In the genomic region with DNA sequence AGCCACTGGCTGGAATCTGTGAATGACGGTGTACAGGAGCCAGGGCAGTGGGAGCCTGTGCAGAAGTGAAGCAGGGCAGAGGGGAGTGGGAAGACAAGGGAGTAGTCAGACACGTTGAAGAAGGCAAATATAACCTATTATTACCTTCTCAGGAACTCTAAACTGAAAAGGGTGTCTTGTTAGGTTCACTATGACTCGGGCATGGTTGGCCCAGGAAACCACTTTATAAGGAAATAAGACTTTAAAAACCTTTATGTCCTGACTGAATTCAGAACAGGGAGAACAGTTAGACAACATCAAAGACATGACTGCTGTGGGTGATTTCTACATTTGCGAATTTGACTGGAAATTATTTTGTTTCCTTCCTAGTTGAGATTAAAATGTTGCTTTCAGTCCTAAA, we compare ENCODE assay signal across 18 cellular contexts.
DNase-seq lines count a peak whose midpoint lies in the region; ATAC-seq and TF ChIP-seq lines count a peak whose summit lies in the region.
"Had no signal": no experiment of that assay in that cellular context is flagged by ENCODE, and none has a peak within 500 bp of the region (broad histone marks: within the 10 kb centered on the region; RNA-seq: fewer than 3 reads in every experiment).

No MANE protein-coding gene starts in this region.

- H3K18ac ChIP-seq in mesendoderm (ENCODE audit: low read length) = no peak overlapping the region

- TF ChIP-seq CTCF in activated CD8-positive, alpha-beta T cell treated with anti-CD3 and anti-CD28 coated beads for 36 hours (IDR thresholded peaks at IDR 0.05) = no peak
- TF ChIP-seq CTCF in GM12865 (IDR thresholded peaks at IDR 0.05; ENCODE audit: insufficient read depth, low read depth, low read length, missing control alignments) (no peak), dorsolateral prefrontal cortex (IDR thresholded peaks at IDR 0.05 in 54 of 56, conservative IDR thresholded peaks at IDR 0.05 in 2 of 56; ENCODE audit: low read depth in 1 of 56, partially characterized antibody in 56 of 56) (no peak)

- H3K79me2 ChIP-seq in mesendoderm (ENCODE audit: control insufficient read depth, insufficient read depth, low read length) = no peaks in the 10 kb centered on the region

- ATAC-seq in activated CD8-positive, alpha-beta T cell treated with anti-CD3 and anti-CD28 coated beads for 36 hours = peak; percentile 74
- no peak for ATAC-seq in activated CD8-positive, alpha-beta T cell treated with anti-CD3 and anti-CD28 coated beads, Interleukin-2, amount 10 ng/mL, durations not matched to agents 7 days and 5 days
- ATAC-seq in GM18858 (IDR thresholded peaks at IDR 0.05; ENCODE audit: unreplicated experiment) = no peak
- ATAC-seq: A549 had no signal

- no peaks in the 10 kb centered on the region for H3K27me3 ChIP-seq in dorsolateral prefrontal cortex
- no peaks in the 10 kb centered on the region for H3K27me3 ChIP-seq in mesendoderm (ENCODE audit: insufficient read depth, low read length, poor library complexity)

- no peak overlapping the region for H3K56ac ChIP-seq in mesendoderm (ENCODE audit: low read length)

- H3K9ac ChIP-seq in mesendoderm (ENCODE audit: low read length) = no peak overlapping the region

- H3K23ac ChIP-seq in mesendoderm (ENCODE audit: low read length) = no peak overlapping the region

- peak; percentile 45 for DNase-seq in activated CD8-positive, alpha-beta T cell treated with anti-CD3 and anti-CD28 coated beads for 36 hours
- DNase-seq in activated CD8-positive, alpha-beta T cell treated with anti-CD3 and anti-CD28 coated beads, Interleukin-2, amount 10 ng/mL, durations not matched to agents 7 days and 5 days = no peak
- DNase-seq in GM12865 (ENCODE audit: low read depth) (peak; percentile 13), dorsolateral prefrontal cortex (no peak), AG08395 (ENCODE audit: low spot score) (no peak), mesendoderm (no peak)
- no peak for DNase-seq in activated T-helper 1 cell treated with anti-CD3 and anti-CD28 coated beads, Interleukin-12 subunit alpha, Interleukin-12 subunit beta, Interleukin-2, Interleukin-4 antibody, amounts not matched to agents 30 ng/mL and 10 ng/mL and 1 ng/mL, durations not matched to agents 14 hours and 24 hours and 36 hours (ENCODE audit: low spot score)
- DNase-seq: AML-193, DMS53, HCEC 1CT, MM.1S, NCI-H1105 treated with DMSO at 0.1 percent for 48 hours, NCI-H187, NCI-H446 treated with DMSO at 0.1 percent for 48 hours, NCI-H774, PC-9 had no signal

- no peak overlapping the region for H2BK120ac ChIP-seq in mesendoderm (ENCODE audit: low read depth, low read length)

- H3K4me2 ChIP-seq in mesendoderm (ENCODE audit: low read length) = no peak overlapping the region
- H3K4me2 ChIP-seq: A549, PC-9 had no signal

- no peaks in the 10 kb centered on the region for H3K79me1 ChIP-seq in mesendoderm (ENCODE audit: low read length)

- no peak overlapping the region for H4K5ac ChIP-seq in mesendoderm (ENCODE audit: low read length)

- H3K36me3 ChIP-seq in mesendoderm (ENCODE audit: control insufficient read depth, insufficient read depth, low read length) = no peaks in the 10 kb centered on the region

- no peak overlapping the region for H2AK5ac ChIP-seq in mesendoderm (ENCODE audit: low read length)

- H4K8ac ChIP-seq in mesendoderm (ENCODE audit: low read depth, low read length) = no peak overlapping the region

- H3K9me3 Mint-ChIP-seq in activated CD8-positive, alpha-beta T cell treated with anti-CD3 and anti-CD28 coated beads for 36 hours = no peaks in the 10 kb centered on the region
- no peaks in the 10 kb centered on the region for H3K9me3 Mint-ChIP-seq in activated CD8-positive, alpha-beta T cell treated with anti-CD3 and anti-CD28 coated beads, Interleukin-2, amount 10 ng/mL, durations not matched to agents 7 days and 5 days (ENCODE audit: insufficient read depth)
- peaks cover 5% of the 10 kb centered on the region for H3K9me3 Mint-ChIP-seq in activated T-helper 1 cell treated with anti-CD3 and anti-CD28 coated beads, Interleukin-12 subunit alpha, Interleukin-12 subunit beta, Interleukin-2, Interleukin-4 antibody, amounts not matched to agents 30 ng/mL and 10 ng/mL and 1 ng/mL, durations not matched to agents 14 hours and 24 hours and 36 hours

- H3K4me3 ChIP-seq in GM12865 (ENCODE audit: low read depth, low read length) (no peak overlapping the region), dorsolateral prefrontal cortex (no peak overlapping the region), mesendoderm (ENCODE audit: low read length) (no peak overlapping the region)
- H3K4me3 ChIP-seq: A549, PC-9 had no signal

- intact Hi-C loops in activated CD8-positive, alpha-beta T cell treated with anti-CD3 and anti-CD28 coated beads for 36 hours (cut with micrococcal nuclease) = no loop called here
- intact Hi-C loops in activated T-helper 1 cell treated with anti-CD3 and anti-CD28 coated beads, Interleukin-12 subunit alpha, Interleukin-12 subunit beta, Interleukin-2, Interleukin-4 antibody, amounts not matched to agents 30 ng/mL and 10 ng/mL and 1 ng/mL, durations not matched to agents 14 hours and 24 hours and 36 hours (cut with micrococcal nuclease) = loop anchor here (1.0 to 10.0 kb wide), 3 partner anchors 478 to 1106 kb away; a partner anchor contains a TSS
- intact Hi-C loops in dorsolateral prefrontal cortex (cut with DNase I) = no loop called here

- H3K4me3 Mint-ChIP-seq in activated CD8-positive, alpha-beta T cell treated with anti-CD3 and anti-CD28 coated beads for 36 hours = no peak overlapping the region
- H3K4me3 Mint-ChIP-seq in activated CD8-positive, alpha-beta T cell treated with anti-CD3 and anti-CD28 coated beads, Interleukin-2, amount 10 ng/mL, durations not matched to agents 7 days and 5 days = no peak overlapping the region
- no peak overlapping the region for H3K4me3 Mint-ChIP-seq in activated T-helper 1 cell treated with anti-CD3 and anti-CD28 coated beads, Interleukin-12 subunit alpha, Interleukin-12 subunit beta, Interleukin-2, Interleukin-4 antibody, amounts not matched to agents 30 ng/mL and 10 ng/mL and 1 ng/mL, durations not matched to agents 14 hours and 24 hours and 36 hours

- WGBS in mesendoderm (ENCODE audit: extremely low coverage, insufficient coverage, low lambda C conversion rate) = no CpG with 5 or more reads among the region's 4 CpGs

- CTCF ChIA-PET in activated CD8-positive, alpha-beta T cell treated with anti-CD3 and anti-CD28 coated beads for 36 hours (lab: Charles Lee) = no interaction called here
- CTCF ChIA-PET in activated CD8-positive, alpha-beta T cell treated with anti-CD3 and anti-CD28 coated beads, Interleukin-2, amount 10 ng/mL, durations not matched to agents 7 days and 5 days (lab: Charles Lee) = interaction anchor here (1.1 kb wide), 1 partner anchor 12 kb away, joined by 3 read pairs; no protein-coding TSS in a partner anchor

- no peak overlapping the region for H2BK5ac ChIP-seq in mesendoderm (ENCODE audit: low read length)

- H3K27me3 Mint-ChIP-seq in activated CD8-positive, alpha-beta T cell treated with anti-CD3 and anti-CD28 coated beads for 36 hours = peaks cover 11% of the 10 kb centered on the region
- H3K27me3 Mint-ChIP-seq in activated CD8-positive, alpha-beta T cell treated with anti-CD3 and anti-CD28 coated beads, Interleukin-2, amount 10 ng/mL, durations not matched to agents 7 days and 5 days (ENCODE audit: low read depth) = peaks cover 8% of the 10 kb centered on the region
- H3K27me3 Mint-ChIP-seq in activated T-helper 1 cell treated with anti-CD3 and anti-CD28 coated beads, Interleukin-12 subunit alpha, Interleukin-12 subunit beta, Interleukin-2, Interleukin-4 antibody, amounts not matched to agents 30 ng/mL and 10 ng/mL and 1 ng/mL, durations not matched to agents 14 hours and 24 hours and 36 hours (ENCODE audit: insufficient read depth) = no peaks in the 10 kb centered on the region

- H3K4ac ChIP-seq in mesendoderm (ENCODE audit: low read depth, low read length) = no peak overlapping the region

- no peaks in the 10 kb centered on the region for H3K4me1 ChIP-seq in mesendoderm (ENCODE audit: control insufficient read depth, low read depth, low read length)
- H3K4me1 ChIP-seq: A549 had no signal

- H3K36me3 Mint-ChIP-seq in activated CD8-positive, alpha-beta T cell treated with anti-CD3 and anti-CD28 coated beads for 36 hours (ENCODE audit: low read depth) = no peaks in the 10 kb centered on the region
- H3K36me3 Mint-ChIP-seq in activated CD8-positive, alpha-beta T cell treated with anti-CD3 and anti-CD28 coated beads, Interleukin-2, amount 10 ng/mL, durations not matched to agents 7 days and 5 days (ENCODE audit: low read depth) = no peaks in the 10 kb centered on the region
- H3K36me3 Mint-ChIP-seq in activated T-helper 1 cell treated with anti-CD3 and anti-CD28 coated beads, Interleukin-12 subunit alpha, Interleukin-12 subunit beta, Interleukin-2, Interleukin-4 antibody, amounts not matched to agents 30 ng/mL and 10 ng/mL and 1 ng/mL, durations not matched to agents 14 hours and 24 hours and 36 hours (ENCODE audit: low read depth) = no peaks in the 10 kb centered on the region

- no peak overlapping the region for H3K27ac Mint-ChIP-seq in activated CD8-positive, alpha-beta T cell treated with anti-CD3 and anti-CD28 coated beads for 36 hours
- no peak overlapping the region for H3K27ac Mint-ChIP-seq in activated CD8-positive, alpha-beta T cell treated with anti-CD3 and anti-CD28 coated beads, Interleukin-2, amount 10 ng/mL, durations not matched to agents 7 days and 5 days
- H3K27ac Mint-ChIP-seq in activated T-helper 1 cell treated with anti-CD3 and anti-CD28 coated beads, Interleukin-12 subunit alpha, Interleukin-12 subunit beta, Interleukin-2, Interleukin-4 antibody, amounts not matched to agents 30 ng/mL and 10 ng/mL and 1 ng/mL, durations not matched to agents 14 hours and 24 hours and 36 hours = peak overlapping the region; percentile 49

- H2BK15ac ChIP-seq in mesendoderm (replicated peaks; ENCODE audit: low read depth) = no peak overlapping the region

- H3K27ac ChIP-seq in dorsolateral prefrontal cortex = peak overlapping the region in 54 of 59 donors; percentile 6 to 91 (median 70)
- no peak overlapping the region for H3K27ac ChIP-seq in mesendoderm (ENCODE audit: low read depth, low read length)
- H3K27ac ChIP-seq: A549, PC-9 had no signal

- POLR2A ChIA-PET in activated CD8-positive, alpha-beta T cell treated with anti-CD3 and anti-CD28 coated beads for 36 hours (lab: Charles Lee) = no interaction called here
- POLR2A ChIA-PET in activated CD8-positive, alpha-beta T cell treated with anti-CD3 and anti-CD28 coated beads, Interleukin-2, amount 10 ng/mL, durations not matched to agents 7 days and 5 days (lab: Charles Lee) = no interaction called here

- peaks cover 20% of the 10 kb centered on the region for H3K4me1 Mint-ChIP-seq in activated CD8-positive, alpha-beta T cell treated with anti-CD3 and anti-CD28 coated beads for 36 hours (ENCODE audit: low read depth)
- peaks cover 18% of the 10 kb centered on the region for H3K4me1 Mint-ChIP-seq in activated CD8-positive, alpha-beta T cell treated with anti-CD3 and anti-CD28 coated beads, Interleukin-2, amount 10 ng/mL, durations not matched to agents 7 days and 5 days (ENCODE audit: low read depth)
- H3K4me1 Mint-ChIP-seq in activated T-helper 1 cell treated with anti-CD3 and anti-CD28 coated beads, Interleukin-12 subunit alpha, Interleukin-12 subunit beta, Interleukin-2, Interleukin-4 antibody, amounts not matched to agents 30 ng/mL and 10 ng/mL and 1 ng/mL, durations not matched to agents 14 hours and 24 hours and 36 hours (ENCODE audit: low read depth) = peaks cover 27% of the 10 kb centered on the region

Comparison
In these comparisons a context has a peak if more than half of its experiments do, and no peak if none do; other contexts are left out.
1. DNase-seq: peak in activated CD8-positive, alpha-beta T cell treated with anti-CD3 and anti-CD28 coated beads for 36 hours (single experiment) and GM12865 (single experiment); none in activated CD8-positive, alpha-beta T cell treated with anti-CD3 and anti-CD28 coated beads, Interleukin-2, amount 10 ng/mL, durations not matched to agents 7 days and 5 days (single experiment), activated T-helper 1 cell treated with anti-CD3 and anti-CD28 coated beads, Interleukin-12 subunit alpha, Interleukin-12 subunit beta, Interleukin-2, Interleukin-4 antibody, amounts not matched to agents 30 ng/mL and 10 ng/mL and 1 ng/mL, durations not matched to agents 14 hours and 24 hours and 36 hours (single experiment), dorsolateral prefrontal cortex (0 of 10), AG08395 (single experiment) and mesendoderm (single experiment).